Comparison of ENCODE assay signal across 9 cellular contexts in the genomic region with DNA sequence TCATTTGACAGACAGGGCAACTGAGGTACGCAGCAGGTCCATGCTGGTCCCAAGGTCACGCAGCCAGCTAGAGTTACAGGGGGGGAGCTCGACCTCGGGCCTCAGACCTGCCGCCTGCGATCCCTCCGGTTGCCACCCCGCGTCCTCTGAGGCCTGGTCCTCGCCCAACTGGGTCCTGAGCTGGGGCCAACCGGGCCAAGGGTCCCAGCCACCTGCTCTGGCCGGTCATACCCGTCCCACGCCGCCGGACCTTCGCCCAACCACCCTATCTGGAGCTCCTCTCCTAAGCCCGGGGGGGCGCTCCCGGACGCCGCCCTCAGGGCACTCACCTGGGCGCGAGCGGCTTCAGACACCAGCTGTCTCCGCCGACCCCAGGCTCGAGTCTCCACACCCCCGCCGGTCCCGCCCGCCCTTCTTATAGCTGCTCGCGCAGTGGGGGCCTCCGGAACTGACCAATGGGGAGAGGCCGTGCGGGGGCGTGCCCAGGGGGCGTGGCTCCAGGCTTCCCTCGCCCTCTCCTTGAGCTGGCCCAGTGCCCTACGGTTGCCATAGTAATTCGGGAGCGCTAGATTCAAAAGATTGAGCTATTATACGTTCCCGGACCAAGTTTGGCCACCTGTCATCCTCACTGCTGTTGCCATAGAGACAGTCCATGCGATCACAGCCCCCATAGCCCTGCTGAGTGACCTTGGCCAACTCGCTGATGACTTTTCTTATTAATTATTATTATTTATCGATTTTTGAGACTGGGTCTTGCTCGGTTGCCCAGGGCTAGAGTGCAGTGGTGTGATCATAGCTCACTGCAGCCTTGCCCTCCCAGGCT. TPM values are rescaled to one million over a fixed set of nuclear protein-coding genes. Genes with fewer than 3 reads are reported as not detected.
DNase-seq lines count a peak whose midpoint lies in the region; ATAC-seq, FAIRE-seq and TF ChIP-seq lines count a peak whose summit lies in the region.
"Had no signal": no experiment of that assay in that cellular context is flagged by ENCODE, and none has a peak within 500 bp of the region (broad histone marks: within the 10 kb centered on the region; RNA-seq: fewer than 3 reads in every experiment).

Gene PLIN5 (minus strand): TSS at position 389 of the 823 bp plus-strand sequence. CDS start 1,150 bp downstream, outside the sequence.

- DNase-seq in ELR (ENCODE audit: low read depth) (peak; percentile 65), NCI-H2029 treated with DMSO at 0.1 percent for 48 hours (lab: John Stamatoyannopoulos, UW) (peak; percentile 80), WERI-Rb-1 (peak; percentile 97), coronary artery (ENCODE audit: low spot score) (no peak), HepG2 (ENCODE audit: low spot score) (peak; percentile 80), dedifferentiated amniotic fluid mesenchymal stem cell (ENCODE audit: extremely low spot score) (no peak)
- peak; percentile 37 to 41 for DNase-seq in stimulated activated CD4-positive, alpha-beta T cell treated with anti-CD3 and anti-CD28 coated beads, Interleukin-4, amount 100 ng/mL, for 4 hours

- BruUV-seq in HepG2 (replicated peaks; lab: Mats Ljungman, UMichigan) = TSS peak; percentile 29

- H3K9ac ChIP-seq in HepG2 (ENCODE audit: insufficient read depth, low read depth, low read length) = peak within 1 kb of the TSS; percentile 64
- H3K9ac ChIP-seq: KMS-11 had no signal

- H3K27ac ChIP-seq in WERI-Rb-1 (peak within 1 kb of the TSS; percentile 45), coronary artery (no peak within 1 kb of the TSS), HepG2 (ENCODE audit: extremely low read length, insufficient read depth, low read length) (peak within 1 kb of the TSS; percentile 38)
- H3K27ac ChIP-seq: KMS-11 had no signal

- intact Hi-C loops in HepG2 (cut with micrococcal nuclease; ENCODE audit: unreplicated experiment) = loop anchor here (5.0 kb wide), 1 partner anchor 63 kb away; the partner anchor contains the start of gene HDGFL2

- H3K36me3 ChIP-seq in WERI-Rb-1 = no peaks in the 10 kb centered on the region
- no peaks in the 10 kb centered on the region for H3K36me3 ChIP-seq in HepG2 (replicated peaks in 1 of 2; ENCODE audit: control insufficient read depth in 1 of 2, insufficient read depth in 2 of 2, low read length in 2 of 2)

- H3K4me2 ChIP-seq in HepG2 (ENCODE audit: low read depth, low read length) = peak within 1 kb of the TSS; percentile 93
- H3K4me2 ChIP-seq: KMS-11 had no signal

- H3K4me3 ChIP-seq in WERI-Rb-1 (ENCODE audit: low read depth, low read length) (peak within 1 kb of the TSS; percentile 46), coronary artery (peak within 1 kb of the TSS; percentile 49), HepG2 (replicated peaks in 1 of 3; ENCODE audit: insufficient read depth in 1 of 3, low read depth in 2 of 3, low read length in 3 of 3) (peak within 1 kb of the TSS; percentile 37 to 71 (median 52); a peak in 5 of 6 replicates)

- peaks cover 6% of the 10 kb centered on the region for H3K9me3 ChIP-seq in WERI-Rb-1 (ENCODE audit: severe bottlenecking)
- no peaks in the 10 kb centered on the region for H3K9me3 ChIP-seq in HepG2 (ENCODE audit: low read length)

- H3K27me3 ChIP-seq in WERI-Rb-1 (ENCODE audit: insufficient read depth, low read depth, severe bottlenecking) = no peaks in the 10 kb centered on the region
- H3K27me3 ChIP-seq in HepG2 (ENCODE audit: control insufficient read depth in 1 of 2, insufficient read depth in 2 of 2, low read length in 2 of 2) = no peaks in the 10 kb centered on the region; a peak in 1 of 5 replicates

- ATAC-seq in HepG2 (peak; percentile 61), HG02610 (IDR thresholded peaks at IDR 0.05; ENCODE audit: unreplicated experiment) (no peak)

- peak; percentile 63 to 81 for TF ChIP-seq POLR2A in HepG2 (IDR thresholded peaks at IDR 0.05; ENCODE audit: insufficient read depth in 1 of 2, low read depth in 2 of 2, low read length in 2 of 2)

- in situ Hi-C loops in HepG2 (cut with HindIII; ENCODE audit: extremely low pct_ligation_motif_present, low pct_unique_long_range_greater_than_20kb) = no loop called here

- CTCF ChIA-PET in HepG2 (lab: Yijun Ruan, JAX; ENCODE audit: low intra/inter-chr PET ratio, low total read pairs) = no interaction called here

- TF ChIP-seq CTCF in WERI-Rb-1 (IDR thresholded peaks at IDR 0.05; ENCODE audit: low read depth, low read length) (peak; percentile 18; the same call in 1 of the 2 replicates), coronary artery (IDR thresholded peaks at IDR 0.05) (no peak), HepG2 (CRISPR knock-in tag; IDR thresholded peaks at IDR 0.05) (peak; percentile 32)

- POLR2A ChIA-PET in HepG2 (lab: Yijun Ruan, JAX) = interaction anchor here (0.6 to 2.5 kb wide), 10 partner anchors 10 to 1823 kb away, joined by 3 to 38 read pairs (median 6); partner anchors contain the start of genes FEM1A, HDGFL2 and PLIN4

- 2% methylated on average over 19 of the region's 49 CpGs for WGBS in HepG2 (ENCODE audit: low lambda C conversion rate)

- TF ChIP-seq RAD21 in HepG2 (CRISPR knock-in tag; IDR thresholded peaks at IDR 0.05) = peak; percentile 33; the same call in 1 of the 2 replicates

- peak; percentile 47 for FAIRE-seq in HepG2 (lab: Jason Lieb, UNC)

- no peak for TF ChIP-seq EP300 in HepG2 (IDR thresholded peaks at IDR 0.05; ENCODE audit: low read depth in 2 of 2, low read length in 2 of 2)
- no peak for TF ChIP-seq EP300 in HepG2 (CRISPR knock-in tag; IDR thresholded peaks at IDR 0.05; ENCODE audit: borderline replicate concordance)

- H3K79me2 ChIP-seq in HepG2 (ENCODE audit: insufficient read depth, low read length) = peaks cover 5% of the 10 kb centered on the region

- peaks cover 6% of the 10 kb centered on the region; the same call in 1 of the 2 replicates for H4K20me1 ChIP-seq in HepG2 (ENCODE audit: insufficient read depth, low read length)

- H3K4me1 ChIP-seq in HepG2 (ENCODE audit: insufficient read depth, low read length) = peaks cover 78% of the 10 kb centered on the region

- H2AFZ ChIP-seq in HepG2 (ENCODE audit: low read length) = no peak within 1 kb of the TSS

TF ChIP-seq in HepG2, 621 proteins besides CTCF, POLR2A, EP300 and RAD21 (continues in another document):
- TF ChIP-seq ZNF414 (CRISPR knock-in tag; IDR thresholded peaks at IDR 0.05) = no peak
- TF ChIP-seq, protein P1, sequence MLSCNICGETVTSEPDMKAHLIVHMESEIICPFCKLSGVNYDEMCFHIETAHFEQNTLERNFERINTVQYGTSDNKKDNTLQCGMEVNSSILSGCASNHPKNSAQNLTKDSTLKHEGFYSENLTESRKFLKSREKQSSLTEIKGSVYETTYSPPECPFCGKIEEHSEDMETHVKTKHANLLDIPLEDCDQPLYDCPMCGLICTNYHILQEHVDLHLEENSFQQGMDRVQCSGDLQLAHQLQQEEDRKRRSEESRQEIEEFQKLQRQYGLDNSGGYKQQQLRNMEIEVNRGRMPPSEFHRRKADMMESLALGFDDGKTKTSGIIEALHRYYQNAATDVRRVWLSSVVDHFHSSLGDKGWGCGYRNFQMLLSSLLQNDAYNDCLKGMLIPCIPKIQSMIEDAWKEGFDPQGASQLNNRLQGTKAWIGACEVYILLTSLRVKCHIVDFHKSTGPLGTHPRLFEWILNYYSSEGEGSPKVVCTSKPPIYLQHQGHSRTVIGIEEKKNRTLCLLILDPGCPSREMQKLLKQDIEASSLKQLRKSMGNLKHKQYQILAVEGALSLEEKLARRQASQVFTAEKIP (CRISPR knock-in tag; IDR thresholded peaks at IDR 0.05; ENCODE audit: borderline replicate concordance) = no peak
- TF ChIP-seq ZNF841 (CRISPR knock-in tag; IDR thresholded peaks at IDR 0.05; ENCODE audit: borderline replicate concordance) = no peak
- no peak for TF ChIP-seq ZNF562 (CRISPR knock-in tag; IDR thresholded peaks at IDR 0.05; ENCODE audit: borderline replicate concordance)
- no peak for TF ChIP-seq FOXA1 (IDR thresholded peaks at IDR 0.05)
- no peak for TF ChIP-seq FOXA1 (CRISPR knock-in tag; IDR thresholded peaks at IDR 0.05)
- TF ChIP-seq MIER3 (CRISPR knock-in tag; IDR thresholded peaks at IDR 0.05; ENCODE audit: borderline replicate concordance) = peak; percentile 44; the same call in 1 of the 2 replicates
- TF ChIP-seq HOXA3 (CRISPR knock-in tag; IDR thresholded peaks at IDR 0.05) = no peak; the same call in 1 of the 2 replicates
- TF ChIP-seq SP2 (CRISPR knock-in tag; IDR thresholded peaks at IDR 0.05) = peak; percentile 50; the same call in 1 of the 2 replicates
- TF ChIP-seq REXO4 (CRISPR knock-in tag; IDR thresholded peaks at IDR 0.05; ENCODE audit: borderline replicate concordance) = no peak
- no peak for TF ChIP-seq ZNF652 (CRISPR knock-in tag; IDR thresholded peaks at IDR 0.05; ENCODE audit: borderline replicate concordance, low read depth)

RNA-seq across cellular contexts. Expression of gene PLIN5, which starts in this region (rescaled TPM):
- total RNA-seq in HepG2 (2016; rRNA removed; fragmentation: Illumina TruSeq; extraction: Trizol) = 1.6 and 1.8 TPM in 2 replicates
- total RNA-seq in HepG2 (2016; cell fraction: cytosol; rRNA removed; fragmentation: Illumina TruSeq; extraction: Trizol; ENCODE audit: low read depth) = 0.35 and 0.40 TPM in 2 replicates
- total RNA-seq in HepG2 (2016; cell fraction: insoluble cytoplasmic fraction; rRNA removed; fragmentation: Illumina TruSeq; extraction: Trizol) = 0.94 and 1.8 TPM in 2 replicates
- 0.65 TPM in 2 replicates for total RNA-seq in HepG2 (2016; cell fraction: membrane; rRNA removed; fragmentation: Illumina TruSeq; extraction: Trizol)
- 1.9 TPM in 2 replicates for total RNA-seq in HepG2 (2016; cell fraction: nucleus; rRNA removed; fragmentation: Illumina TruSeq; extraction: Trizol)
- 4.8 and 6.3 TPM in 2 replicates for polyA plus RNA-seq in HepG2 (2011; rRNA removed)
- 1.6 and 1.9 TPM in 2 replicates for polyA plus RNA-seq in HepG2 (2011; cell fraction: cytosol; rRNA removed)
- 31.7 and 40.6 TPM in 2 replicates for polyA plus RNA-seq in HepG2 (2011; cell fraction: nucleus; rRNA removed)
- 1.9 and 2.0 TPM in 2 replicates for polyA plus RNA-seq in HepG2 (2012)
- 0.12 and 0.53 TPM in 2 replicates for polyA plus RNA-seq in HepG2 (2016; cell fraction: cytosol; fragmentation: Illumina TruSeq; extraction: Trizol; ENCODE audit: low read depth)
- 0.77 and 1.4 TPM in 2 replicates for polyA plus RNA-seq in HepG2 (2016; cell fraction: insoluble cytoplasmic fraction; fragmentation: Illumina TruSeq; extraction: Trizol; ENCODE audit: low read depth)
- polyA plus RNA-seq in HepG2 (2016; cell fraction: membrane; fragmentation: Illumina TruSeq; extraction: Trizol; ENCODE audit: low read depth) = 0.11 and 0.52 TPM in 2 replicates
- 5.8 and 8.9 TPM in 2 replicates for polyA plus RNA-seq in HepG2 (2016; cell fraction: nucleus; fragmentation: Illumina TruSeq; extraction: Trizol; ENCODE audit: insufficient read depth, low read depth)
- 0.47 and 3.5 TPM in 2 replicates for polyA minus RNA-seq in HepG2 (2011; rRNA and poly(A)+ RNA removed; ENCODE audit: low replicate concordance)
- 0.97 and 0.99 TPM in 2 replicates for polyA minus RNA-seq in HepG2 (2011; cell fraction: cytosol; rRNA and poly(A)+ RNA removed)
- polyA minus RNA-seq in HepG2 (2011; cell fraction: nucleus; rRNA and poly(A)+ RNA removed) = 4.1 and 4.4 TPM in 2 replicates

Comparison
In these comparisons a context has a peak if more than half of its experiments do, and no peak if none do; other contexts are left out.
1. DNase-seq: peak in ELR (single experiment), NCI-H2029 treated with DMSO at 0.1 percent for 48 hours (single experiment), WERI-Rb-1 (single experiment), HepG2 (single experiment) and stimulated activated CD4-positive, alpha-beta T cell treated with anti-CD3 and anti-CD28 coated beads, Interleukin-4, amount 100 ng/mL, for 4 hours (2 of 2); none in coronary artery (single experiment) and dedifferentiated amniotic fluid mesenchymal stem cell (single experiment).
2. H3K27ac ChIP-seq: peak in WERI-Rb-1 (single experiment) and HepG2 (single experiment); none in coronary artery (0 of 2).
3. Peak in every context shown above with its lines, with median percentiles within 50 percentile points of each other: H3K4me3 ChIP-seq.